In the genomic region with DNA sequence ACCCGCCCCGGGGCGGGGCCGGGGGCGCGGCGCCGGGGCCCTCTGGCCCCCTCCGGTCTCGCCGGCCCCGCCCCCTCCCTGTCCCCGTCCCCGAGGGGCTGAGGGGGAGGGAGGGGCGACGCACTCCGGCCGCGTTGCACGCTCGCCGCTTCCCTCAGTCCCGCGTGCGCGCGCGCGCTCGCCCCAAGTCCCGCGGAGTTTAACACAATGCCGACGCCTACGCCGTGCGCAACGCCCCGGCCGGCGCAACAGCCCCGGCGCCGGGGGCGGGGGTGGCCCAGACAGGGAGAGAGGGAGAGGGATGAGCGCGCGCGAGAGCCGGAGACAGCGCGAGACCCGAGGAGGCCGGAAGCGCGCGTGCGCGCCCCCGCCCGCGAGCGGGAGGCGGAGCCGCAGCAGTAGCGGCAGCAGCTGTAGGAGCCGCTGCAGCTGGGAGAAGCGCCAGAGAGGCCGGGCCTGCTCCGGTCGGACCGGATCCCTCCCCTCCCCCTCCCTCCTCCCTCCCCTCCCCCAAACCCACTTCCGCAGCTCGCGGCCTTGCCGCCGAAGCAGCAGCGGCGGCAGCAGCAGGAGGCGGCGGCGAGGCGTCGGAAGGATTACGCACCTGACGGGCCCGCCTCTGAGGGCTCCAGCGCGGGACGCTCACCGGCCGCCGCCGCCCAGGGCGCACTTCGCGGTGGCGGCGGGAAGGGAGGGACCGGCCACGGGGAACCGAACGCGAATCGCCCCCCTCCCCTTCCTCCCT, we compare ENCODE assay signal across 8 cellular contexts. TPM values are rescaled to one million over a fixed set of nuclear protein-coding genes. Genes with fewer than 3 reads are reported as not detected.
DNase-seq lines count a peak whose midpoint lies in the region; ATAC-seq and TF ChIP-seq lines count a peak whose summit lies in the region.

No MANE protein-coding gene starts in this region.

- no peaks in the 10 kb centered on the region for H3K9me3 ChIP-seq in DOHH2 (ENCODE audit: control insufficient read depth, insufficient read depth, low read length)

- peak overlapping the region; percentile 55 for H3K27ac Mint-ChIP-seq in activated T-helper 2 cell treated with anti-CD3 and anti-CD28 coated beads, Interferon-gamma antibody, Interleukin-2, Interleukin-4, amounts not matched to agents 10 μg/mL and 5 μg/mL and 100 μg/mL, durations not matched to agents 14 hours and 24 hours and 36 hours
- H3K27ac Mint-ChIP-seq in natural killer cell, result peak overlapping the region; percentile 95 to 99

- peaks cover 42% of the 10 kb centered on the region for H3K4me1 ChIP-seq in DOHH2 (ENCODE audit: control insufficient read depth, low read length)

- H3K4me1 Mint-ChIP-seq in activated T-helper 2 cell treated with anti-CD3 and anti-CD28 coated beads, Interferon-gamma antibody, Interleukin-2, Interleukin-4, amounts not matched to agents 10 μg/mL and 5 μg/mL and 100 μg/mL, durations not matched to agents 14 hours and 24 hours and 36 hours (ENCODE audit: low read depth), result peaks cover 48% of the 10 kb centered on the region
- peaks cover 52% of the 10 kb centered on the region in 2 donors for H3K4me1 Mint-ChIP-seq in natural killer cell

- peak overlapping the region; percentile 69; the same call in 1 of the 2 replicates for H3K4me2 ChIP-seq in DOHH2 (ENCODE audit: low read length)

- peaks cover 23% of the 10 kb centered on the region for H3F3A ChIP-seq in DOHH2 (ENCODE audit: control insufficient read depth, insufficient read depth)

- H3K27me3 ChIP-seq in DOHH2 (ENCODE audit: control insufficient read depth, low read length), result no peaks in the 10 kb centered on the region

- intact Hi-C loops in activated T-helper 2 cell treated with anti-CD3 and anti-CD28 coated beads, Interferon-gamma antibody, Interleukin-2, Interleukin-4, amounts not matched to agents 10 μg/mL and 5 μg/mL and 100 μg/mL, durations not matched to agents 14 hours and 24 hours and 36 hours (cut with micrococcal nuclease), result loop anchor here (1.0 to 10.0 kb wide), 5 partner anchors 18 to 1592 kb away; partner anchors contain the start of genes FBXO5, MTHFD1L and RMND1
- intact Hi-C loops in natural killer cell (cut with micrococcal nuclease), result loop anchor here (1.0 kb wide), 2 partner anchors 17 to 62 kb away; partner anchors contain the start of gene RMND1

- H3K9me3 Mint-ChIP-seq in activated T-helper 2 cell treated with anti-CD3 and anti-CD28 coated beads, Interferon-gamma antibody, Interleukin-2, Interleukin-4, amounts not matched to agents 10 μg/mL and 5 μg/mL and 100 μg/mL, durations not matched to agents 14 hours and 24 hours and 36 hours, result no peaks in the 10 kb centered on the region
- H3K9me3 Mint-ChIP-seq in natural killer cell, result no peaks in the 10 kb centered on the region

- DNase-seq in GOT3 (lab: John Stamatoyannopoulos, UW) (peak; percentile 98), LHCN-M2 (ENCODE audit: low read depth) (peak; percentile 99), RPMI7951 (ENCODE audit: low read depth) (peak; percentile 98), fibroblast of peridontal ligament (ENCODE audit: extremely low read depth) (peak; percentile 97), natural killer cell (peak; percentile 96)
- peak; percentile 98 for DNase-seq in activated T-helper 2 cell treated with anti-CD3 and anti-CD28 coated beads, Interferon-gamma antibody, Interleukin-2, Interleukin-4, amounts not matched to agents 10 μg/mL and 5 μg/mL and 100 μg/mL, durations not matched to agents 14 hours and 24 hours and 36 hours (ENCODE audit: low spot score)
- peak; percentile 93 to 99 (median 96) for DNase-seq in stimulated activated naive CD4-positive, alpha-beta T cell (lab: John Stamatoyannopoulos, UW)

- peak overlapping the region; percentile 80 for H3K4me3 ChIP-seq in DOHH2 (ENCODE audit: low read length)

- H3K79me2 ChIP-seq in DOHH2 (ENCODE audit: control insufficient read depth, low read length), result peaks cover 87% of the 10 kb centered on the region

- H4K20me1 ChIP-seq in DOHH2 (ENCODE audit: control insufficient read depth, insufficient read depth, low read depth, low read length), result peaks cover 19% of the 10 kb centered on the region; the same call in 1 of the 2 replicates

- TF ChIP-seq CTCF in DOHH2 (IDR thresholded peaks at IDR 0.05; ENCODE audit: low read depth, low read length, poor library complexity, severe bottlenecking) (no peak), natural killer cell (IDR thresholded peaks at IDR 0.05) (no peak)

- peaks cover 36% of the 10 kb centered on the region for H3K36me3 Mint-ChIP-seq in activated T-helper 2 cell treated with anti-CD3 and anti-CD28 coated beads, Interferon-gamma antibody, Interleukin-2, Interleukin-4, amounts not matched to agents 10 μg/mL and 5 μg/mL and 100 μg/mL, durations not matched to agents 14 hours and 24 hours and 36 hours (ENCODE audit: low read depth)
- no peaks in the 10 kb centered on the region for H3K36me3 Mint-ChIP-seq in natural killer cell

- H3K27ac ChIP-seq in DOHH2 (ENCODE audit: low read depth, low read length), result peak overlapping the region; percentile 96

- no peaks in the 10 kb centered on the region for H3K9me2 ChIP-seq in DOHH2 (replicated peaks; ENCODE audit: control insufficient read depth, low read length)

- H3K36me3 ChIP-seq in DOHH2 (ENCODE audit: control insufficient read depth, low read length), result peaks cover 70% of the 10 kb centered on the region

- H3K4me3 Mint-ChIP-seq in activated T-helper 2 cell treated with anti-CD3 and anti-CD28 coated beads, Interferon-gamma antibody, Interleukin-2, Interleukin-4, amounts not matched to agents 10 μg/mL and 5 μg/mL and 100 μg/mL, durations not matched to agents 14 hours and 24 hours and 36 hours (ENCODE audit: low read depth), result peak overlapping the region; percentile 49
- peak overlapping the region; percentile 95 for H3K4me3 Mint-ChIP-seq in natural killer cell

- peak; percentile 74 to 92 (median 75) for ATAC-seq in natural killer cell

- no peaks in the 10 kb centered on the region for H3K27me3 Mint-ChIP-seq in activated T-helper 2 cell treated with anti-CD3 and anti-CD28 coated beads, Interferon-gamma antibody, Interleukin-2, Interleukin-4, amounts not matched to agents 10 μg/mL and 5 μg/mL and 100 μg/mL, durations not matched to agents 14 hours and 24 hours and 36 hours (ENCODE audit: low read depth)
- H3K27me3 Mint-ChIP-seq in natural killer cell (ENCODE audit: low read depth in 2 of 2), result no peaks in the 10 kb centered on the region

RNA-seq across cellular contexts. Expression of gene ZBTB2, which starts 0.9 kb away (rescaled TPM):
- total RNA-seq in LHCN-M2 (2014; rRNA removed) (12.5 and 14.1 TPM in 2 replicates), natural killer cell (10 to 100 TPM; 27.4 to 36.9 (median 29.9) TPM)
- 6.1 TPM for polyA plus RNA-seq in LHCN-M2 (2012)
- total RNA-seq in RPMI7951 (2014; rRNA removed; shearing (Covaris generic)), result 16.8 and 20.7 TPM in 2 replicates
- total RNA-seq in activated T-helper 2 cell treated with anti-CD3 and anti-CD28 coated beads, Interferon-gamma antibody, Interleukin-2, Interleukin-4, amounts not matched to agents 10 μg/mL and 5 μg/mL and 100 μg/mL, durations not matched to agents 14 hours and 24 hours and 36 hours, result 19.1 and 19.7 TPM in 2 replicates

Comparison
In these comparisons a context has a peak if more than half of its experiments do, and no peak if none do; other contexts are left out.
1. Peak in every context shown above with its lines: DNase-seq, ATAC-seq, H3K4me3 ChIP-seq and H3K27ac ChIP-seq.